Comparison of ENCODE assay signal across 18 cellular contexts in the genomic region with DNA sequence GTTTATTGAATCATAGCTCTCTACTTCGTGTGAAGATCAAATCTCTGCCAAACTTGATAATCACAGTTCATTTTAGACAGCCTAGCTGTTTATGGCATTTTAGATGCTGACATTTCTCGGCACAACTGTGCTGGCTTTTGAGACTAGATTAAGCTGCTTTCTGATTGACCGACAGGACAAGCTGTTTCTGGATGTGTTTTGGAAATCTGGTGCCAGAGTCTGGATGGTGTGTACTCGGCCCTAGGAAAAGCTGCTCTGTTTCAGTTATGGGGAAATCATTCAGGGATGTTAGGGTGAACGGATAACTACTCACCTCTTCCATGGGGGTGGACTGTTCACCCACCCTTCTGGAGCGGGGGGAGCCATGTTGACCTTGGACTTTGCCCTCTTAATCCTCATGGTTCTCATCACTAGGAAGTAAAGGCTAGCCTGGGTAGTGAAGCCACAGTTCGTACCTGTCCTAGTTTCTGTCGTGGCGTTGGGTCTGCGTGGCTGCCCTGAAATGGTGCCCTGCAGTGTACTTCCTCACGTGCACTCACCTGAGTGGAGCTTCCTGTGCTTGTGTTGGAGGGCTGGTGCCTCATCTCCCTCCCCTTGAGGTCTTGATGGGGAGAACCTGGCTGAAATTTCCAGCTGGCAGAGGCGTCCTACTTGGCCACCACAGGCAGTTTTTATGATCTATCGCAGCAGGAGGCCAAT. TPM values are rescaled to one million over a fixed set of nuclear protein-coding genes. Genes with fewer than 3 reads are reported as not detected.
DNase-seq lines count a peak whose midpoint lies in the region; ATAC-seq, FAIRE-seq and TF ChIP-seq lines count a peak whose summit lies in the region.
"Had no signal": no experiment of that assay in that cellular context is flagged by ENCODE, and none has a peak within 500 bp of the region (broad histone marks: within the 10 kb centered on the region; RNA-seq: fewer than 3 reads in every experiment).

No MANE protein-coding gene starts in this region.

- no peak overlapping the region for H3K4me3 ChIP-seq in SK-N-SH (ENCODE audit: low read depth in 2 of 2, low read length in 1 of 2)
- no peak overlapping the region for H3K4me3 ChIP-seq in endothelial cell of umbilical vein (replicated peaks in 1 of 3; ENCODE audit: insufficient read depth in 1 of 3, low read depth in 1 of 3, low read length in 3 of 3)
- H3K4me3 ChIP-seq in thyroid gland (replicated peaks in 1 of 3): no peak overlapping the region
- no peak overlapping the region for H3K4me3 ChIP-seq in H7 (ENCODE audit: insufficient read depth, low read depth, low read length)
- H3K4me3 ChIP-seq: GM12878, GM23338, PC-9 had no signal

- WGBS in SK-N-SH (ENCODE audit: low lambda C conversion rate): 10% methylated on average over 10 of the region's 13 CpGs
- 62 to 74% methylated on average over 13 of the region's 13 CpGs for WGBS in thyroid gland, 2 donors

- H3F3A ChIP-seq in SK-N-SH (replicated peaks; ENCODE audit: insufficient read depth): no peaks in the 10 kb centered on the region

- H3K4me1 Mint-ChIP-seq in activated CD8-positive, alpha-beta T cell treated with anti-CD3 and anti-CD28 coated beads for 36 hours (ENCODE audit: low read depth): peaks cover 3% of the 10 kb centered on the region
- H3K4me1 Mint-ChIP-seq: GM23338 had no signal

- dilution Hi-C loops in endothelial cell of umbilical vein (cut with MboI; ENCODE audit: extremely low pct_ligation_motif_present, low sequenced_read_pairs): no loop called here

- no peak overlapping the region for H3K27ac Mint-ChIP-seq in activated CD8-positive, alpha-beta T cell treated with anti-CD3 and anti-CD28 coated beads for 36 hours
- H3K27ac Mint-ChIP-seq: GM23338 had no signal

- DNase-seq in SK-N-SH (no peak), endothelial cell of umbilical vein (ENCODE audit: low read depth, low spot score) (no peak), left lobe of liver (ENCODE audit: low spot score) (no peak), thyroid gland (no peak), H7 (no peak)
- DNase-seq in activated CD8-positive, alpha-beta T cell treated with anti-CD3 and anti-CD28 coated beads for 36 hours: no peak
- DNase-seq: C1 segment of cervical spinal cord, DMS 273 treated with DMSO at 0.1 percent for 48 hours, GDM1, NCI-H1436, NCI-H2081, NCI-H774, PC-9 had no signal

- BruUV-seq in endothelial cell of umbilical vein (replicated peaks; lab: Mats Ljungman, UMichigan): no TSS peak

- no peaks in the 10 kb centered on the region for H3K9me2 ChIP-seq in SK-N-SH

- peaks cover 0 to 3% of the 10 kb centered on the region in 2 experiments; a peak in 1 of 4 replicates for H3K4me1 ChIP-seq in SK-N-SH (ENCODE audit: control insufficient read depth in 1 of 2, insufficient read depth in 2 of 2, low read depth in 1 of 2, low read length in 1 of 2)
- no peaks in the 10 kb centered on the region for H3K4me1 ChIP-seq in endothelial cell of umbilical vein (ENCODE audit: control insufficient read depth, extremely low read depth, insufficient read depth, low read length)
- H3K4me1 ChIP-seq in thyroid gland: peaks cover 42 to 47% of the 10 kb centered on the region in 2 donors

- intact Hi-C loops in endothelial cell of umbilical vein (cut with micrococcal nuclease) (no loop called here), thyroid gland (cut with DNase I) (no loop called here)
- intact Hi-C loops in activated CD8-positive, alpha-beta T cell treated with anti-CD3 and anti-CD28 coated beads for 36 hours (cut with micrococcal nuclease): no loop called here

- H3K4me3 Mint-ChIP-seq in activated CD8-positive, alpha-beta T cell treated with anti-CD3 and anti-CD28 coated beads for 36 hours: no peak overlapping the region
- H3K4me3 Mint-ChIP-seq: GM23338 had no signal

- H3K9ac ChIP-seq in SK-N-SH (no peak overlapping the region), endothelial cell of umbilical vein (replicated peaks; ENCODE audit: extremely low read depth, insufficient read depth, low read length) (no peak overlapping the region)
- H3K9ac ChIP-seq: KMS-11 had no signal

- H3K27ac ChIP-seq in SK-N-SH (ENCODE audit: low read depth in 2 of 2, low read length in 1 of 2) (no peak overlapping the region), endothelial cell of umbilical vein (ENCODE audit: insufficient read depth, low read depth, low read length) (no peak overlapping the region), thyroid gland (peak overlapping the region; percentile 3 to 58 (median 18))
- H3K27ac ChIP-seq: KMS-11, PC-9 had no signal

- no peak for TF ChIP-seq CTCF in SK-N-SH (IDR thresholded peaks at IDR 0.05)
- no peak for TF ChIP-seq CTCF in endothelial cell of umbilical vein (IDR thresholded peaks at IDR 0.05; ENCODE audit: extremely low read depth in 1 of 2, insufficient read depth in 1 of 2, low read depth in 1 of 2, low read length in 2 of 2)
- no peak for TF ChIP-seq CTCF in thyroid gland (IDR thresholded peaks at IDR 0.05)
- TF ChIP-seq CTCF in activated CD8-positive, alpha-beta T cell treated with anti-CD3 and anti-CD28 coated beads for 36 hours (IDR thresholded peaks at IDR 0.05): no peak

- H3K27me3 Mint-ChIP-seq in activated CD8-positive, alpha-beta T cell treated with anti-CD3 and anti-CD28 coated beads for 36 hours: no peaks in the 10 kb centered on the region

- H3K79me2 ChIP-seq in SK-N-SH (ENCODE audit: insufficient read depth) (no peaks in the 10 kb centered on the region), endothelial cell of umbilical vein (ENCODE audit: control insufficient read depth, insufficient read depth, low read length) (no peaks in the 10 kb centered on the region)

- H3K9me3 ChIP-seq in SK-N-SH (no peaks in the 10 kb centered on the region), endothelial cell of umbilical vein (replicated peaks; ENCODE audit: control insufficient read depth, insufficient read depth, low read length) (no peaks in the 10 kb centered on the region), thyroid gland (no peaks in the 10 kb centered on the region)

- no peaks in the 10 kb centered on the region for H3K9me3 Mint-ChIP-seq in activated CD8-positive, alpha-beta T cell treated with anti-CD3 and anti-CD28 coated beads for 36 hours

- H3K4me2 ChIP-seq in SK-N-SH (no peak overlapping the region), endothelial cell of umbilical vein (ENCODE audit: insufficient read depth, low read length) (no peak overlapping the region)
- H3K4me2 ChIP-seq: GM23338, KMS-11, PC-9 had no signal

- H3K36me3 Mint-ChIP-seq in activated CD8-positive, alpha-beta T cell treated with anti-CD3 and anti-CD28 coated beads for 36 hours (ENCODE audit: low read depth): no peaks in the 10 kb centered on the region

- H3K27me3 ChIP-seq in SK-N-SH (ENCODE audit: insufficient read depth): peaks cover 7% of the 10 kb centered on the region; the same call in 1 of the 2 replicates
- H3K27me3 ChIP-seq in endothelial cell of umbilical vein (ENCODE audit: control insufficient read depth in 2 of 2, insufficient read depth in 2 of 2, low read length in 2 of 2): peaks cover 0 to 1% of the 10 kb centered on the region in 2 experiments
- H3K27me3 ChIP-seq in thyroid gland: no peaks in the 10 kb centered on the region
- H3K27me3 ChIP-seq in H7 (ENCODE audit: control insufficient read depth, insufficient read depth, low read length): no peaks in the 10 kb centered on the region; the same call in 1 of the 2 replicates

- CTCF ChIA-PET in SK-N-SH (lab: Yijun Ruan, JAX) (interaction anchor here (0.9 to 1.7 kb wide), 2 partner anchors 11 to 111 kb away, joined by 4 read pairs; no protein-coding TSS in a partner anchor), endothelial cell of umbilical vein (lab: Charles Lee) (interaction anchor here (0.8 to 2.8 kb wide), 5 partner anchors 14 to 34 kb away, joined by 3 to 9 read pairs (median 6); no protein-coding TSS in a partner anchor)
- CTCF ChIA-PET in activated CD8-positive, alpha-beta T cell treated with anti-CD3 and anti-CD28 coated beads for 36 hours (lab: Charles Lee): interaction anchor here (0.8 to 1.5 kb wide), 4 partner anchors 17 to 30 kb away, joined by 3 to 5 read pairs (median 3); no protein-coding TSS in a partner anchor

- POLR2A ChIA-PET in SK-N-SH (lab: Yijun Ruan, JAX): interaction anchor here (1.6 kb wide), 1 partner anchor 13 kb away, joined by 4 read pairs; no protein-coding TSS in a partner anchor
- POLR2A ChIA-PET in endothelial cell of umbilical vein (lab: Charles Lee): interaction anchor here (2.3 kb wide), 1 partner anchor 13 kb away, joined by 28 read pairs; a partner anchor contains a TSS
- POLR2A ChIA-PET in activated CD8-positive, alpha-beta T cell treated with anti-CD3 and anti-CD28 coated beads for 36 hours (lab: Charles Lee): interaction anchor here (0.6 to 3.0 kb wide), 2 partner anchors 12 to 46 kb away, joined by 3 to 22 read pairs; no protein-coding TSS in a partner anchor

- FAIRE-seq in endothelial cell of umbilical vein (lab: Jason Lieb, UNC): peak; percentile 53
- FAIRE-seq: GM12878 had no signal

- H2AFZ ChIP-seq in SK-N-SH (ENCODE audit: low read depth) (no peak overlapping the region), endothelial cell of umbilical vein (ENCODE audit: low read depth, low read length) (no peak overlapping the region)
- H2AFZ ChIP-seq: GM23338, PC-9 had no signal

- ATAC-seq in SK-N-SH treated with all-trans-retinoic acid at 6 μM for 48 hours: peak; percentile 59
- ATAC-seq in left lobe of liver: peak; percentile 20
- no peak for ATAC-seq in activated CD8-positive, alpha-beta T cell treated with anti-CD3 and anti-CD28 coated beads for 36 hours
- ATAC-seq in GM18502 (IDR thresholded peaks at IDR 0.05; ENCODE audit: poor library complexity, unreplicated experiment): no peak
- ATAC-seq: GM23338 had no signal

- H3K36me3 ChIP-seq in SK-N-SH (replicated peaks in 1 of 2; ENCODE audit: control insufficient read depth in 1 of 2, insufficient read depth in 2 of 2, low read length in 1 of 2) (no peaks in the 10 kb centered on the region), endothelial cell of umbilical vein (ENCODE audit: control insufficient read depth in 2 of 2, extremely low read depth in 1 of 2, insufficient read depth in 2 of 2, low read length in 2 of 2) (no peaks in the 10 kb centered on the region), thyroid gland (no peaks in the 10 kb centered on the region), H7 (replicated peaks; ENCODE audit: control insufficient read depth, insufficient read depth, low read length) (no peaks in the 10 kb centered on the region)

- H3K9me1 ChIP-seq in endothelial cell of umbilical vein (replicated peaks; ENCODE audit: control insufficient read depth, extremely low read depth, insufficient read depth, low read length): no peaks in the 10 kb centered on the region

- TF ChIP-seq EP300 in SK-N-SH (IDR thresholded peaks at IDR 0.05; ENCODE audit: borderline replicate concordance in 1 of 2, low read depth in 1 of 2, low read length in 1 of 2): no peak

- TF ChIP-seq RAD21 in SK-N-SH (IDR thresholded peaks at IDR 0.05; ENCODE audit: low read length): no peak

- no peak for TF ChIP-seq POLR2A in endothelial cell of umbilical vein (IDR thresholded peaks at IDR 0.05; ENCODE audit: low read depth, low read length)
- no peak for TF ChIP-seq POLR2A in thyroid gland (IDR thresholded peaks at IDR 0.05)

- H4K20me1 ChIP-seq in SK-N-SH (ENCODE audit: insufficient read depth) (no peaks in the 10 kb centered on the region), endothelial cell of umbilical vein (replicated peaks; ENCODE audit: control insufficient read depth, extremely low read depth, insufficient read depth, low read length) (no peaks in the 10 kb centered on the region)

RNA-seq across cellular contexts. Expression of a gene that starts 13.7 kb away (rescaled TPM):
- 287 and 310 TPM in 2 replicates for polyA plus RNA-seq in SK-N-SH (2012; rRNA removed)
- polyA plus RNA-seq in SK-N-SH (2012; cell fraction: cytosol; rRNA removed): 240 and 255 TPM in 2 replicates
- 297 and 306 TPM in 2 replicates for polyA plus RNA-seq in SK-N-SH (2012; cell fraction: nucleus; rRNA removed)
- 547 and 590 TPM in 2 replicates for total RNA-seq in endothelial cell of umbilical vein
- polyA plus RNA-seq in endothelial cell of umbilical vein: 660 and 666 TPM in 2 replicates
- polyA plus RNA-seq in endothelial cell of umbilical vein (2011; cell fraction: cytosol; rRNA removed): 591 and 614 TPM in 2 replicates
- 508 and 517 TPM in 2 replicates for polyA plus RNA-seq in endothelial cell of umbilical vein (2011; cell fraction: nucleus; rRNA removed)
- polyA plus RNA-seq in endothelial cell of umbilical vein (2012): 427 and 456 TPM in 2 replicates
- polyA minus RNA-seq in endothelial cell of umbilical vein: 633 and 649 TPM in 2 replicates
- polyA minus RNA-seq in endothelial cell of umbilical vein (2011; cell fraction: cytosol; rRNA and poly(A)+ RNA removed): 55.7 TPM
- polyA minus RNA-seq in endothelial cell of umbilical vein (2011; cell fraction: nucleus; rRNA and poly(A)+ RNA removed): 186 and 244 TPM in 2 replicates
- 69.5 TPM for total RNA-seq in left lobe of liver
- total RNA-seq in thyroid gland: 100 to 1,000 TPM; 122 to 238 (median 213) TPM
- total RNA-seq in activated CD8-positive, alpha-beta T cell treated with anti-CD3 and anti-CD28 coated beads for 36 hours: 100 to 1,000 TPM; 390 to 393 TPM
- 219 and 254 TPM in 2 replicates for total RNA-seq in H7 (2014; rRNA removed; shearing (Covaris generic))

Comparison
In these comparisons a context has a peak if more than half of its experiments do, and no peak if none do; other contexts are left out.
1. ATAC-seq: peak in SK-N-SH treated with all-trans-retinoic acid at 6 μM for 48 hours (single experiment) and left lobe of liver (single experiment); none in activated CD8-positive, alpha-beta T cell treated with anti-CD3 and anti-CD28 coated beads for 36 hours (single experiment) and GM18502 (single experiment).
2. H3K27ac ChIP-seq: peak in thyroid gland (3 of 3); none in SK-N-SH (0 of 2) and endothelial cell of umbilical vein (single experiment).